ENCODE assay signal across 18 cellular contexts in genomic region chr2:60496475-60496874, GRCh38. TPM values are rescaled to one million over a fixed set of nuclear protein-coding genes. Genes with fewer than 3 reads are reported as not detected.
A peak's percentile ranks its signal among the peaks of the same experiment; 100 is the strongest.
DNase-seq lines count a peak whose midpoint lies in the region; ATAC-seq, FAIRE-seq and TF ChIP-seq lines count a peak whose summit lies in the region.
"Had no signal": no experiment of that assay in that cellular context is flagged by ENCODE, and none has a peak within 500 bp of the region (broad histone marks: within the 10 kb centered on the region; RNA-seq: fewer than 3 reads in every experiment).

No MANE protein-coding gene starts in this region.

- peak; percentile 46; the same call in 1 of the 2 replicates for ATAC-seq in HCT116
- no peak for ATAC-seq in left cardiac atrium

- H3K4me1 ChIP-seq in HCT116 (ENCODE audit: control insufficient read depth in 1 of 2, insufficient read depth in 2 of 2, low read length in 2 of 2), result no peaks in the 10 kb centered on the region
- H3K4me1 ChIP-seq in neutrophil (ENCODE audit: control insufficient read depth in 1 of 2, insufficient read depth in 1 of 2, low read depth in 1 of 2, low read length in 1 of 2), result peaks cover 32 to 33% of the 10 kb centered on the region in 2 experiments

- no peak overlapping the region for H3K9ac ChIP-seq in HCT116 (ENCODE audit: low read length)

- H3K36me3 ChIP-seq in HCT116 (ENCODE audit: control insufficient read depth in 1 of 2, insufficient read depth in 2 of 2, low read length in 2 of 2), result no peaks in the 10 kb centered on the region
- no peaks in the 10 kb centered on the region for H3K36me3 ChIP-seq in neutrophil

- peak overlapping the region; percentile 1 for H3K27ac Mint-ChIP-seq in dendritic cell treated with granulocyte-macrophage colony-stimulating factor and Interleukin-4, amounts not matched to agents 40 ng/mL and 50 ng/mL, for 4 days
- H3K27ac Mint-ChIP-seq: GM23338 had no signal

- H3K36me3 Mint-ChIP-seq in dendritic cell treated with granulocyte-macrophage colony-stimulating factor and Interleukin-4, amounts not matched to agents 40 ng/mL and 50 ng/mL, for 4 days (ENCODE audit: low read depth), result peaks cover 38% of the 10 kb centered on the region

- H3K9me2 ChIP-seq in HCT116 (ENCODE audit: insufficient read depth), result no peaks in the 10 kb centered on the region

- H3K27ac ChIP-seq in HCT116 (ENCODE audit: low read depth, low read length) (no peak overlapping the region), neutrophil (peak overlapping the region; percentile 0)

- no peak for DNase-seq in HCT116 (ENCODE audit: low read depth, low spot score)
- peak; percentile 25 for DNase-seq in SW480 (ENCODE audit: low spot score)
- no peak for DNase-seq in left cardiac atrium
- no peak for DNase-seq in HTR-8/SVneo (ENCODE audit: insufficient read length, low spot score)
- no peak for DNase-seq in NCI-H226
- DNase-seq: C1 segment of cervical spinal cord; MM.1S; NCI-H1092 treated with DMSO at 0.1 percent for 48 hours; NCI-H146; NCI-H2081; NCI-H2171 treated with DMSO at 0.1 percent for 48 hours; NCI-H748 treated with DMSO at 0.1 percent for 48 hours; NK-92 treated with Interleukin-12 subunit alpha and Interleukin-12 subunit beta, amount 100 ng/mL, for 24 hours; Right ventricle myocardium superior had no signal

- peaks cover 72% of the 10 kb centered on the region for H3K4me1 Mint-ChIP-seq in dendritic cell treated with granulocyte-macrophage colony-stimulating factor and Interleukin-4, amounts not matched to agents 40 ng/mL and 50 ng/mL, for 4 days (ENCODE audit: low read depth)

- no peak overlapping the region for H3K4me3 Mint-ChIP-seq in dendritic cell treated with granulocyte-macrophage colony-stimulating factor and Interleukin-4, amounts not matched to agents 40 ng/mL and 50 ng/mL, for 4 days
- H3K4me3 Mint-ChIP-seq: GM23338 had no signal

- no peak for TF ChIP-seq RAD21 in HCT116 (IDR thresholded peaks at IDR 0.05; ENCODE audit: low read depth)

- no peaks in the 10 kb centered on the region for H3K9me3 Mint-ChIP-seq in dendritic cell treated with granulocyte-macrophage colony-stimulating factor and Interleukin-4, amounts not matched to agents 40 ng/mL and 50 ng/mL, for 4 days
- H3K9me3 Mint-ChIP-seq: GM23338 had no signal

- H3K9me3 ChIP-seq in HCT116 (ENCODE audit: control insufficient read depth in 1 of 2, insufficient read depth in 1 of 2, low read depth in 1 of 2, low read length in 2 of 2) (no peaks in the 10 kb centered on the region), neutrophil (no peaks in the 10 kb centered on the region)

- POLR2A ChIA-PET in HCT116 (lab: Charles Lee), result no interaction called here

- H3K27me3 ChIP-seq in HCT116 (ENCODE audit: insufficient read depth, low read length) (peaks cover 16% of the 10 kb centered on the region; the same call in 1 of the 2 replicates), neutrophil (no peaks in the 10 kb centered on the region)

- H3K27me3 Mint-ChIP-seq in dendritic cell treated with granulocyte-macrophage colony-stimulating factor and Interleukin-4, amounts not matched to agents 40 ng/mL and 50 ng/mL, for 4 days, result no peaks in the 10 kb centered on the region

- no TSS peak for BruUV-seq in HCT116 (replicated peaks; lab: Mats Ljungman, UMichigan)

- CTCF ChIA-PET in HCT116 (lab: Charles Lee), result interaction anchor here (1.3 kb wide), 1 partner anchor 178 kb away, joined by 3 read pairs; no protein-coding TSS in a partner anchor

- H3K79me2 ChIP-seq in HCT116 (ENCODE audit: insufficient read depth, low read length), result no peaks in the 10 kb centered on the region

- H3K4me3 ChIP-seq in HCT116 (replicated peaks in 1 of 2; ENCODE audit: low read depth in 1 of 2, low read length in 2 of 2), result no peak overlapping the region
- no peak overlapping the region for H3K4me3 ChIP-seq in neutrophil (ENCODE audit: low read depth in 1 of 2, low read length in 1 of 2)
- H3K4me3 ChIP-seq: GM23338 had no signal

- H2AFZ ChIP-seq in HCT116 (ENCODE audit: low read depth, low read length, poor library complexity, severe bottlenecking), result no peak overlapping the region
- H2AFZ ChIP-seq: GM23338 had no signal

- intact Hi-C loops in HCT116 (cut with micrococcal nuclease) (no loop called here), left cardiac atrium (cut with DNase I) (no loop called here)
- intact Hi-C loops in dendritic cell treated with granulocyte-macrophage colony-stimulating factor and Interleukin-4, amounts not matched to agents 40 ng/mL and 50 ng/mL, for 4 days (cut with micrococcal nuclease), result no loop called here

- H4K20me1 ChIP-seq in HCT116 (ENCODE audit: insufficient read depth), result no peaks in the 10 kb centered on the region

- RAD21 ChIA-PET in HCT116 (lab: Charles Lee; ENCODE audit: low non-redundant PET in 1 of 2, low total read pairs in 2 of 2, uncharacterized antibody in 2 of 2, unreplicated experiment in 2 of 2), result interaction anchor here in 1 of 2 experiments (1.5 kb wide), 1 partner anchor 54 kb away, joined by 4 read pairs; no protein-coding TSS in a partner anchor

- TF ChIP-seq POLR2A in HCT116 (IDR thresholded peaks at IDR 0.05; ENCODE audit: borderline replicate concordance, extremely low read depth, insufficient read depth, insufficient read length), result no peak

- TF ChIP-seq CTCF in HCT116 (IDR thresholded peaks at IDR 0.05 in 2 of 3, conservative IDR thresholded peaks at IDR 0.05 in 1 of 3; ENCODE audit: borderline replicate concordance in 1 of 3, insufficient read depth in 1 of 3, low read depth in 2 of 3, low read length in 2 of 3), result no peak
- no peak for TF ChIP-seq CTCF in neutrophil (IDR thresholded peaks at IDR 0.05)

- FAIRE-seq in HTR-8/SVneo (lab: Jason Lieb, UNC), result no peak
- FAIRE-seq: D721Med had no signal

- no peak overlapping the region for H3K4me2 ChIP-seq in HCT116 (ENCODE audit: low read length)
- H3K4me2 ChIP-seq: GM23338 had no signal

TF ChIP-seq in HCT116, 20 proteins besides CTCF, POLR2A, EP300 and RAD21:
- TF ChIP-seq YY1 (IDR thresholded peaks at IDR 0.05; ENCODE audit: extremely low read depth, insufficient replicate concordance, low read depth, low read length) (no peak), ZBTB33 (IDR thresholded peaks at IDR 0.05; ENCODE audit: extremely low read depth, insufficient replicate concordance, low read length) (no peak), MAX (IDR thresholded peaks at IDR 0.05) (no peak), ZFX (IDR thresholded peaks at IDR 0.05) (no peak), EZH2phosphoT487 (IDR thresholded peaks at IDR 0.05; ENCODE audit: borderline replicate concordance) (no peak), EGR1 (IDR thresholded peaks at IDR 0.05; ENCODE audit: low read depth) (no peak), TCF7L2 (IDR thresholded peaks at IDR 0.05; ENCODE audit: borderline replicate concordance, extremely low read depth, insufficient read depth, insufficient read length) (no peak), CEBPB (IDR thresholded peaks at IDR 0.05; ENCODE audit: low read depth) (no peak), EZH2 (IDR thresholded peaks at IDR 0.05) (no peak), SRF (IDR thresholded peaks at IDR 0.05; ENCODE audit: low read depth) (no peak), ATF3 (IDR thresholded peaks at IDR 0.05) (no peak), SP1 (IDR thresholded peaks at IDR 0.05; ENCODE audit: low read depth) (no peak), ELF1 (IDR thresholded peaks at IDR 0.05; ENCODE audit: borderline replicate concordance, low read depth) (no peak)

RNA-seq across cellular contexts. Expression of gene BCL11A, which starts 57.0 kb away (rescaled TPM):
- total RNA-seq in HCT116 (2021; ENCODE audit: unreplicated experiment), result 0.71 TPM
- 0.62 and 0.70 TPM in 2 replicates for polyA plus RNA-seq in HCT116 (2012)
- total RNA-seq in left cardiac atrium, result 1 to 10 TPM; 4.5 to 4.7 TPM
